In genomic region chr9:94212531-94212930, GRCh38 we compare ENCODE assay signal across 21 cellular contexts. TPM values are rescaled to one million over a fixed set of nuclear protein-coding genes. Genes with fewer than 3 reads are reported as not detected.
DNase-seq lines count a peak whose midpoint lies in the region; ATAC-seq, FAIRE-seq and TF ChIP-seq lines count a peak whose summit lies in the region.
"Had no signal": no experiment of that assay in that cellular context is flagged by ENCODE, and none has a peak within 500 bp of the region (broad histone marks: within the 10 kb centered on the region; RNA-seq: fewer than 3 reads in every experiment).

No MANE protein-coding gene starts in this region.

- DNase-seq in astrocyte (ENCODE audit: low read depth) (no peak), NCI-H1092 treated with DMSO at 0.1 percent for 48 hours (lab: John Stamatoyannopoulos, UW) (no peak), HuH-7 (ENCODE audit: low spot score) (no peak)
- no peak for DNase-seq in activated naive CD4-positive, alpha-beta T cell (lab: John Stamatoyannopoulos, UW)
- DNase-seq: GF-D8; Kasumi-1; NCI-H1417; NCI-H187; NCI-H2107; NK-92 treated with Interleukin-12 subunit alpha and Interleukin-12 subunit beta, amount 100 ng/mL, for 24 hours; Peyer's patch had no signal

- H4K20me1 ChIP-seq in astrocyte (ENCODE audit: insufficient read depth, low read length), result no peaks in the 10 kb centered on the region

- peaks cover 4% of the 10 kb centered on the region for H3K27me3 Mint-ChIP-seq in astrocyte (ENCODE audit: low read depth, unreplicated experiment)

- H3K4me2 ChIP-seq in astrocyte (ENCODE audit: low read length) (no peak overlapping the region), parathyroid adenoma (ENCODE audit: low read length) (no peak overlapping the region)
- H3K4me2 ChIP-seq: A549 had no signal

- no peak overlapping the region for H3K4me3 ChIP-seq in HUES48 (ENCODE audit: low read depth, low read length)
- no peak overlapping the region for H3K4me3 ChIP-seq in astrocyte (ENCODE audit: insufficient read depth, low read depth, low read length)
- H3K4me3 ChIP-seq in iPS-15b (ENCODE audit: low read depth, low read length), result peak overlapping the region; percentile 5
- no peak overlapping the region for H3K4me3 ChIP-seq in parathyroid adenoma (ENCODE audit: low read depth, low read length)
- H3K4me3 ChIP-seq: A549, HAP-1, Peyer's patch had no signal

- H3K27me3 ChIP-seq in HUES48 (ENCODE audit: control insufficient read depth, insufficient read depth, low read length) (no peaks in the 10 kb centered on the region), astrocyte (ENCODE audit: insufficient read depth, low read length) (no peaks in the 10 kb centered on the region), iPS-15b (ENCODE audit: control insufficient read depth, insufficient read depth, low read length) (no peaks in the 10 kb centered on the region), parathyroid adenoma (ENCODE audit: control insufficient read depth, insufficient read depth, low read length) (no peaks in the 10 kb centered on the region)
- H3K27me3 ChIP-seq: Peyer's patch had no signal

- no peak for FAIRE-seq in astrocyte (lab: Jason Lieb, UNC)
- FAIRE-seq: A549, GM19239 had no signal

- H3K79me2 ChIP-seq in astrocyte (ENCODE audit: insufficient read depth, low read length), result no peaks in the 10 kb centered on the region
- H3K79me2 ChIP-seq in parathyroid adenoma, result peaks cover 3% of the 10 kb centered on the region

- peaks cover 1% of the 10 kb centered on the region for H3K36me3 Mint-ChIP-seq in astrocyte (ENCODE audit: low read depth, unreplicated experiment)
- H3K36me3 Mint-ChIP-seq: CD14-positive monocyte had no signal

- H3K9me3 Mint-ChIP-seq in astrocyte (ENCODE audit: unreplicated experiment), result peaks cover 6% of the 10 kb centered on the region
- H3K9me3 Mint-ChIP-seq: IgD-negative memory B cell had no signal

- H3K36me3 ChIP-seq in HUES48 (ENCODE audit: control insufficient read depth, insufficient read depth, low read length) (no peaks in the 10 kb centered on the region), astrocyte (ENCODE audit: insufficient read depth, low read length) (no peaks in the 10 kb centered on the region), iPS-15b (ENCODE audit: control insufficient read depth, insufficient read depth, low read length) (no peaks in the 10 kb centered on the region), parathyroid adenoma (ENCODE audit: control insufficient read depth, insufficient read depth, low read length) (no peaks in the 10 kb centered on the region)
- H3K36me3 ChIP-seq: HAP-1, Peyer's patch had no signal

- H3K27ac ChIP-seq in HUES48 (ENCODE audit: low read depth, low read length), result peak overlapping the region; percentile 21
- no peak overlapping the region for H3K27ac ChIP-seq in astrocyte (ENCODE audit: low read depth, low read length)
- no peak overlapping the region for H3K27ac ChIP-seq in parathyroid adenoma
- H3K27ac ChIP-seq: A549, Peyer's patch had no signal

- H3K9me3 ChIP-seq in HUES48 (ENCODE audit: control insufficient read depth, insufficient read depth, low read length) (peaks cover 6% of the 10 kb centered on the region), astrocyte (ENCODE audit: insufficient read depth, low read depth, low read length) (no peaks in the 10 kb centered on the region), iPS-15b (ENCODE audit: control insufficient read depth, insufficient read depth, low read length) (no peaks in the 10 kb centered on the region), parathyroid adenoma (ENCODE audit: control insufficient read depth, low read length) (no peaks in the 10 kb centered on the region)
- H3K9me3 ChIP-seq: HAP-1, Peyer's patch had no signal

- peaks cover 13% of the 10 kb centered on the region for H3K4me1 ChIP-seq in HUES48 (ENCODE audit: control insufficient read depth, insufficient read depth, low read length)
- H3K4me1 ChIP-seq in astrocyte (ENCODE audit: insufficient read depth, low read length), result no peaks in the 10 kb centered on the region
- H3K4me1 ChIP-seq in iPS-15b (ENCODE audit: control insufficient read depth, insufficient read depth, low read length), result peaks cover 19% of the 10 kb centered on the region
- no peaks in the 10 kb centered on the region for H3K4me1 ChIP-seq in parathyroid adenoma
- H3K4me1 ChIP-seq: A549, HAP-1 had no signal

- ATAC-seq in GM19324 (IDR thresholded peaks at IDR 0.05; ENCODE audit: low FRiP score, unreplicated experiment), result no peak
- ATAC-seq: A549 had no signal

- H2AFZ ChIP-seq in astrocyte (ENCODE audit: low read depth, low read length), result no peak overlapping the region
- H2AFZ ChIP-seq in parathyroid adenoma, result peak overlapping the region; percentile 45

- H3K4me1 Mint-ChIP-seq in astrocyte (ENCODE audit: low read depth, unreplicated experiment), result peaks cover 10% of the 10 kb centered on the region

- H3K9ac ChIP-seq in HUES48 (ENCODE audit: low read depth, low read length) (no peak overlapping the region), astrocyte (ENCODE audit: low read length) (no peak overlapping the region), iPS-15b (ENCODE audit: low read depth, low read length) (no peak overlapping the region), parathyroid adenoma (no peak overlapping the region)

- H3K27ac Mint-ChIP-seq in astrocyte (ENCODE audit: unreplicated experiment), result peak overlapping the region; percentile 78
- H3K27ac Mint-ChIP-seq: B cell, CD14-positive monocyte, IgD-negative memory B cell had no signal

- TF ChIP-seq CTCF in astrocyte (IDR thresholded peaks at IDR 0.05; ENCODE audit: insufficient read depth, low read depth, low read length) (no peak), parathyroid adenoma (IDR thresholded peaks at IDR 0.05) (no peak)

- H3K4me3 Mint-ChIP-seq in astrocyte (ENCODE audit: unreplicated experiment), result no peak overlapping the region
- H3K4me3 Mint-ChIP-seq: B cell, CD14-positive monocyte, IgD-negative memory B cell had no signal

RNA-seq across cellular contexts. Expression of gene ZNF169, which starts 46.6 kb away (rescaled TPM):
- 3.7 and 4.1 TPM in 2 replicates for total RNA-seq in astrocyte
